ENCODE assay signal across 13 cellular contexts in the genomic region with DNA sequence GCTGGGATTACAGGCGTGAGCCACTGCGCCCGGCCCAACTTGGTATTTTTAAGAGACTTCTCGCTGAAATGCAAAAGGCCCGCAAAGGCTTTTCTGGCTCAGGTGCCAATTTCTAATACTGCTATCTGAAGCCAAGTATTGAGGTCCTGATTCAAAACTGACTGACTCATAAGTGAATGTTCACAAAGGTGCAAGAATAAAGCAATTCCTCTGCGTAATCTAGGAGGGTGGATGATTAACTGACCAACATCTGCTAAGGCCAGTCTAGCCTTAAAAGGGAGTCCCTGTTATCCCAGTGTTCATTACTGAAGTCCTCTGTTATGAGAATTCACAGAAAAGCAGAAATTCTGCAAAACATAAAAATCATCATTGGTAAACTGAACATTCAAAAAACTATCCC.
DNase-seq lines count a peak whose midpoint lies in the region; ATAC-seq and TF ChIP-seq lines count a peak whose summit lies in the region.
"Had no signal": no experiment of that assay in that cellular context is flagged by ENCODE, and none has a peak within 500 bp of the region (broad histone marks: within the 10 kb centered on the region; RNA-seq: fewer than 3 reads in every experiment).

No MANE protein-coding gene starts in this region.

- DNase-seq in ELR (ENCODE audit: low read depth) (peak; percentile 43), RWPE1 (ENCODE audit: low spot score) (peak; percentile 91), fibroblast of the aortic adventitia (ENCODE audit: low read depth) (peak; percentile 77), NCI-H748 treated with DMSO at 0.1 percent for 48 hours (lab: John Stamatoyannopoulos, UW) (no peak), NCI-H2171 (lab: John Stamatoyannopoulos, UW) (no peak), medulla oblongata (ENCODE audit: extremely low spot score) (no peak)
- DNase-seq in stimulated activated naive CD8-positive, alpha-beta T cell treated with anti-CD3 and anti-CD28 coated beads, Interleukin-15, amount 100 ng/mL, for 72 hours, result no peak
- DNase-seq: activated naive CD4-positive, alpha-beta T cell treated with Interleukin-2 at 50 U/mL for 16 hours; caudate nucleus; left colon; stimulated activated CD4-positive, alpha-beta T cell treated with anti-CD3 and anti-CD28 coated beads, Interleukin-15, amount 100 ng/mL, for 24 hours had no signal

- no peak for TF ChIP-seq CTCF in RWPE1 (conservative IDR thresholded peaks at IDR 0.05; ENCODE audit: low read depth)
- TF ChIP-seq CTCF in fibroblast of the aortic adventitia (IDR thresholded peaks at IDR 0.05; ENCODE audit: insufficient read depth, low read length), result no peak

- peak overlapping the region; percentile 88 for H3K27ac ChIP-seq in RWPE1
- H3K27ac ChIP-seq: prostate gland had no signal

- POLR2A ChIA-PET in RWPE1 (lab: Yijun Ruan, JAX; ENCODE audit: low non-redundant PET), result no interaction called here

- no peaks in the 10 kb centered on the region for H3K27me3 Mint-ChIP-seq in stimulated activated naive CD8-positive, alpha-beta T cell treated with anti-CD3 and anti-CD28 coated beads, Interleukin-15, amount 100 ng/mL, for 72 hours

- H3K4me3 ChIP-seq in fibroblast of the aortic adventitia (ENCODE audit: low read depth, low read length), result no peak overlapping the region
- H3K4me3 ChIP-seq: prostate gland had no signal

- CTCF ChIA-PET in RWPE1 (lab: Yijun Ruan, JAX), result no interaction called here

- H3K9me3 Mint-ChIP-seq in stimulated activated naive CD8-positive, alpha-beta T cell treated with anti-CD3 and anti-CD28 coated beads, Interleukin-15, amount 100 ng/mL, for 72 hours, result no peaks in the 10 kb centered on the region

- no peak overlapping the region for H3K4me3 Mint-ChIP-seq in stimulated activated naive CD8-positive, alpha-beta T cell treated with anti-CD3 and anti-CD28 coated beads, Interleukin-15, amount 100 ng/mL, for 72 hours

- peak overlapping the region in 1 of 2 donors; percentile 82 for H3K27ac Mint-ChIP-seq in stimulated activated naive CD8-positive, alpha-beta T cell treated with anti-CD3 and anti-CD28 coated beads, Interleukin-15, amount 100 ng/mL, for 72 hours

- peaks cover 16% of the 10 kb centered on the region for H3K4me1 Mint-ChIP-seq in stimulated activated naive CD8-positive, alpha-beta T cell treated with anti-CD3 and anti-CD28 coated beads, Interleukin-15, amount 100 ng/mL, for 72 hours

- ATAC-seq in HG02678 (IDR thresholded peaks at IDR 0.05; ENCODE audit: unreplicated experiment), result peak; percentile 42
- ATAC-seq in stimulated activated naive CD8-positive, alpha-beta T cell treated with anti-CD3 and anti-CD28 coated beads, Interleukin-15, amount 100 ng/mL, for 72 hours, result no peak
- ATAC-seq: left colon had no signal

Comparison
In these comparisons a context has a peak if more than half of its experiments do, and no peak if none do; other contexts are left out.
1. DNase-seq: peak in ELR (single experiment), RWPE1 (single experiment) and fibroblast of the aortic adventitia (single experiment); none in NCI-H748 treated with DMSO at 0.1 percent for 48 hours (single experiment), NCI-H2171 (single experiment), medulla oblongata (single experiment) and stimulated activated naive CD8-positive, alpha-beta T cell treated with anti-CD3 and anti-CD28 coated beads, Interleukin-15, amount 100 ng/mL, for 72 hours (0 of 2).